1 cellular context compared by ENCODE assay signal in the genomic region with DNA sequence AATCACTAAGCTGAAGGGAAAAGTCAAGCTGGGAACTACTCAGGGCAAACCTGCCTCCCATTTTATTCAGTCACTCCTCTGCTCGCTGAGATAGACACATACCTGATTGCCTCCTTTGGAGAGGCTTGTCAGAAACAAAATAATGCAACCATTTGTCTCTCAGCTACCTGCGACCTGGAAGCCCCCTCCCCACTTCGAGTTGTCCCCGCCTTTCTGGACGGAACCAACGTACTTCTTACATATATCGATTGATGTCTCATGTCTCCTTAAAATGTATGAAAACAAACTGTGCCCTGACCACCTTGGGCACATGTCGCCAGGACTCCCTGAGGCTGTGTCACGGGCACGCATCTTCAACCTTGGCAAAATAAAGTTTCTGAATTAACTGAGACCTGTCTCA.
TF ChIP-seq lines count a peak whose summit lies in the region.

No MANE protein-coding gene starts in this region.

TF ChIP-seq in HCT116, 20 proteins besides CTCF, POLR2A, EP300 and RAD21:
- no peak for TF ChIP-seq SP1 (IDR thresholded peaks at IDR 0.05; ENCODE audit: low read depth)
- TF ChIP-seq TCF7L2 (IDR thresholded peaks at IDR 0.05; ENCODE audit: borderline replicate concordance, extremely low read depth, insufficient read depth, insufficient read length): no peak
- TF ChIP-seq JUND (IDR thresholded peaks at IDR 0.05): no peak
- TF ChIP-seq ELF1 (IDR thresholded peaks at IDR 0.05; ENCODE audit: borderline replicate concordance, low read depth): no peak
- no peak for TF ChIP-seq CBX3 (IDR thresholded peaks at IDR 0.05; ENCODE audit: low read depth)
- no peak for TF ChIP-seq EZH2phosphoT487 (IDR thresholded peaks at IDR 0.05; ENCODE audit: borderline replicate concordance)
- no peak for TF ChIP-seq CEBPB (IDR thresholded peaks at IDR 0.05; ENCODE audit: low read depth)
- TF ChIP-seq, protein P1, sequence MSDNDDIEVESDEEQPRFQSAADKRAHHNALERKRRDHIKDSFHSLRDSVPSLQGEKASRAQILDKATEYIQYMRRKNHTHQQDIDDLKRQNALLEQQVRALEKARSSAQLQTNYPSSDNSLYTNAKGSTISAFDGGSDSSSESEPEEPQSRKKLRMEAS (IDR thresholded peaks at IDR 0.05): no peak; the same call in 1 of the 2 replicates
- TF ChIP-seq ZFX (IDR thresholded peaks at IDR 0.05): no peak
- no peak for TF ChIP-seq EGR1 (IDR thresholded peaks at IDR 0.05; ENCODE audit: low read depth)
- TF ChIP-seq EZH2 (IDR thresholded peaks at IDR 0.05): no peak
- no peak for TF ChIP-seq SRF (IDR thresholded peaks at IDR 0.05; ENCODE audit: low read depth)
- no peak for TF ChIP-seq SIN3A (IDR thresholded peaks at IDR 0.05; ENCODE audit: low read depth)
- no peak for TF ChIP-seq FOSL1 (IDR thresholded peaks at IDR 0.05; ENCODE audit: low read depth)
- TF ChIP-seq REST (IDR thresholded peaks at IDR 0.05; ENCODE audit: low read depth): no peak
